14 cellular contexts compared by ENCODE assay signal in the genomic region with DNA sequence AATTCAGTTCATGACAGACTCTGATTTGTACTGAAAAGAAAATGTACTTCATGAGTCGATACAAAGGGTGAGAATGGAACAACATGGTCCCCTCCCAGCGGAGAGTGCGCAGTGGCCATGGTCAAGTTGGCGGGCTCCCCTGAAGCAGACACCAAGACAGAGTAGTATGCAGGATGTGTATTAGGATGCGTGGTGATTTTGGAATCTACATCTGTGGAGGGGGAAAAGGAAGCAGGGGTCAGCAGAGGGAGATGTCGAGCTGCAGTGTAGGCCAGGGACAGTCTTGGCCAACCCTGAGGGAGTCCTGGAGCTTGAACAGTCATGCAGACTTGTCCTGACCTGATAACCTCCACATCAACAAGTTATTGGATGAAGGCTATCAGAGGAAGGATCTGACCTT.
DNase-seq lines count a peak whose midpoint lies in the region; ATAC-seq, FAIRE-seq and TF ChIP-seq lines count a peak whose summit lies in the region.
"Had no signal": no experiment of that assay in that cellular context is flagged by ENCODE, and none has a peak within 500 bp of the region (broad histone marks: within the 10 kb centered on the region; RNA-seq: fewer than 3 reads in every experiment).

No MANE protein-coding gene starts in this region.

- TF ChIP-seq CTCF in BE2C (IDR thresholded peaks at IDR 0.05; ENCODE audit: low read depth, low read length) = 0 out of 2 replicates have a peak, but pooled peaks have one; percentile 9
- no peak for TF ChIP-seq CTCF in GM12865 (IDR thresholded peaks at IDR 0.05; ENCODE audit: insufficient read depth, low read depth, low read length, missing control alignments)
- TF ChIP-seq CTCF in Loucy (conservative IDR thresholded peaks at IDR 0.05; ENCODE audit: low read length) = peak; percentile 63
- TF ChIP-seq CTCF in foreskin keratinocyte (conservative IDR thresholded peaks at IDR 0.05) = peak; percentile 22

- FAIRE-seq in urothelium cell line (lab: Jason Lieb, UNC) = no peak
- FAIRE-seq: endothelial cell of umbilical vein, GM12892 had no signal

- H3F3A ChIP-seq in Loucy (ENCODE audit: low read depth) = no peaks in the 10 kb centered on the region

- no peaks in the 10 kb centered on the region for H3K79me2 ChIP-seq in Loucy (ENCODE audit: insufficient read depth, low read length)

- H2AFZ ChIP-seq in Loucy (ENCODE audit: low read length) = no peak overlapping the region

- H3K4me2 ChIP-seq in Loucy (ENCODE audit: low read depth, low read length, poor library complexity, severe bottlenecking) = no peak overlapping the region

- H3K4me3 ChIP-seq in BE2C (ENCODE audit: low read depth, low read length) (no peak overlapping the region), GM12865 (ENCODE audit: low read depth, low read length) (no peak overlapping the region), Loucy (ENCODE audit: low read length, poor library complexity, severe bottlenecking) (no peak overlapping the region)
- H3K4me3 ChIP-seq: skin epidermis had no signal

- no peaks in the 10 kb centered on the region for H3K27me3 ChIP-seq in BE2C
- no peaks in the 10 kb centered on the region for H3K27me3 ChIP-seq in Loucy (ENCODE audit: insufficient read depth, low read length, poor library complexity, severe bottlenecking)
- H3K27me3 ChIP-seq in foreskin keratinocyte = no peaks in the 10 kb centered on the region

- H4K20me1 ChIP-seq in Loucy (ENCODE audit: insufficient read depth, low read length, poor library complexity, severe bottlenecking) = no peaks in the 10 kb centered on the region

- H3K4me1 ChIP-seq in BE2C = no peaks in the 10 kb centered on the region
- no peaks in the 10 kb centered on the region for H3K4me1 ChIP-seq in Loucy (ENCODE audit: insufficient read depth, low read length, poor library complexity, severe bottlenecking)
- peaks cover 8% of the 10 kb centered on the region for H3K4me1 ChIP-seq in foreskin keratinocyte

- no peak for ATAC-seq in foreskin keratinocyte
- ATAC-seq: activated T-helper 17 cell treated with anti-CD3 and anti-CD28 coated beads, Interleukin-2, amount 50 U/mL, for 72 hours had no signal

- no peaks in the 10 kb centered on the region for H3K36me3 ChIP-seq in BE2C
- no peaks in the 10 kb centered on the region for H3K36me3 ChIP-seq in Loucy (ENCODE audit: insufficient read depth, low read length)

- no peak overlapping the region for H3K27ac ChIP-seq in foreskin keratinocyte
- H3K27ac ChIP-seq: skin epidermis had no signal

- DNase-seq in BE2C (peak; percentile 6), GM12865 (ENCODE audit: low read depth) (peak; percentile 5), foreskin keratinocyte (no peak), urothelium cell line (ENCODE audit: low spot score) (no peak), NCI-H2196 treated with DMSO at 0.1 percent for 48 hours (lab: John Stamatoyannopoulos, UW; ENCODE audit: unreplicated experiment) (no peak), RKO (ENCODE audit: low spot score) (no peak), NCI-H1417 treated with DMSO at 0.1 percent for 48 hours (lab: John Stamatoyannopoulos, UW) (no peak)
- DNase-seq: amniotic stem cell; stimulated activated naive B cell treated with anti-CD40 and anti-IgM and Interleukin-4, amounts not matched to agents 10 μg/mL and 1 μg/mL and 100 μg/mL, for 72 hours had no signal

- no peaks in the 10 kb centered on the region for H3K9me2 ChIP-seq in Loucy (replicated peaks; ENCODE audit: low read depth, low read length)

- no peaks in the 10 kb centered on the region for H3K9me3 ChIP-seq in BE2C
- H3K9me3 ChIP-seq in Loucy (ENCODE audit: insufficient read depth, low read depth, low read length) = no peaks in the 10 kb centered on the region

- H3K9ac ChIP-seq in Loucy (ENCODE audit: low read depth, low read length, poor library complexity, severe bottlenecking) = no peak overlapping the region

Comparison
In these comparisons a context has a peak if more than half of its experiments do, and no peak if none do; other contexts are left out.
1. DNase-seq: peak in BE2C (single experiment) and GM12865 (single experiment); none in foreskin keratinocyte (0 of 2), urothelium cell line (single experiment), NCI-H2196 treated with DMSO at 0.1 percent for 48 hours (single experiment), RKO (single experiment) and NCI-H1417 treated with DMSO at 0.1 percent for 48 hours (single experiment).